11 cellular contexts compared by ENCODE assay signal in genomic region chr7:47496064-47496665, GRCh38.
A peak's percentile ranks its signal among the peaks of the same experiment; 100 is the strongest.
DNase-seq lines count a peak whose midpoint lies in the region; ATAC-seq and TF ChIP-seq lines count a peak whose summit lies in the region.
"Had no signal": no experiment of that assay in that cellular context is flagged by ENCODE, and none has a peak within 500 bp of the region (broad histone marks: within the 10 kb centered on the region; RNA-seq: fewer than 3 reads in every experiment).

No MANE protein-coding gene starts in this region.

- H3K9me3 ChIP-seq in neuronal stem cell (replicated peaks in 1 of 2; ENCODE audit: control insufficient read depth in 2 of 2, insufficient read depth in 1 of 2, low read depth in 1 of 2, low read length in 2 of 2) (no peaks in the 10 kb centered on the region), H9 (ENCODE audit: control insufficient read depth, low read depth, low read length) (no peaks in the 10 kb centered on the region)

- H3T11ph ChIP-seq in H9 (ENCODE audit: low read length): no peak overlapping the region

- no peak overlapping the region; the same call in 2 of the 3 replicates for H3K4me3 Mint-ChIP-seq in GM23338
- peak overlapping the region in 1 of 5 experiments; percentile 66 for H3K4me3 Mint-ChIP-seq in brain
- no peak overlapping the region; a peak in 1 of 5 replicates for H3K4me3 Mint-ChIP-seq in H9
- H3K4me3 Mint-ChIP-seq: activated T-cell treated with anti-CD3 and anti-CD28 coated beads, Interleukin-2, amount 50 U/mL, for 4 hours; CD4-positive, CD25-positive, alpha-beta regulatory T cell had no signal

- no peak overlapping the region for H4K5ac ChIP-seq in H9 (ENCODE audit: insufficient read length, low read depth, low read length)

- no peaks in the 10 kb centered on the region; the same call in 1 of the 2 replicates for H4K20me1 ChIP-seq in GM23338 (replicated peaks; ENCODE audit: insufficient read depth)
- H4K20me1 ChIP-seq in H9 (ENCODE audit: control insufficient read depth, insufficient read depth, insufficient read length): no peaks in the 10 kb centered on the region

- no peaks in the 10 kb centered on the region for H3K36me3 ChIP-seq in GM23338 (ENCODE audit: insufficient read depth)
- no peaks in the 10 kb centered on the region for H3K36me3 ChIP-seq in neuronal stem cell (replicated peaks in 1 of 2; ENCODE audit: control insufficient read depth in 2 of 2, insufficient read depth in 2 of 2, low read length in 2 of 2)

- H3K18ac ChIP-seq in neuronal stem cell (ENCODE audit: low read length) (peak overlapping the region; percentile 88), H9 (ENCODE audit: insufficient read length, low read depth, low read length) (no peak overlapping the region)

- WGBS in neuronal stem cell (ENCODE audit: extremely low coverage in 2 of 2, insufficient read length in 2 of 2, insufficient replicate concordance in 1 of 2), 2 donors: no CpG with 5 or more reads among the region's 11 CpGs
- no CpG with 5 or more reads among the region's 11 CpGs for WGBS in H9 (ENCODE audit: extremely low coverage, insufficient read length, low lambda C conversion rate)

- H3K4ac ChIP-seq in neuronal stem cell (ENCODE audit: low read length): peak overlapping the region; percentile 53
- H3K4ac ChIP-seq in H9 (ENCODE audit: low read depth, low read length): no peak overlapping the region

- H3K79me2 ChIP-seq in GM23338 (replicated peaks; ENCODE audit: insufficient read depth): peaks cover 26% of the 10 kb centered on the region
- H3K79me2 ChIP-seq in H9 (ENCODE audit: insufficient read depth, low read length): no peaks in the 10 kb centered on the region

- H3K23ac ChIP-seq in neuronal stem cell (ENCODE audit: low read depth, low read length, poor library complexity) (no peak overlapping the region), H9 (ENCODE audit: insufficient read length, low read depth, low read length) (no peak overlapping the region)

- H3K14ac ChIP-seq in neuronal stem cell (ENCODE audit: low read length): peak overlapping the region; percentile 41
- no peak overlapping the region for H3K14ac ChIP-seq in H9 (ENCODE audit: insufficient read depth, low read length)

- H2BK15ac ChIP-seq in neuronal stem cell (ENCODE audit: low read length) (peak overlapping the region; percentile 32), H9 (ENCODE audit: low read depth, low read length) (no peak overlapping the region)

- H2BK20ac ChIP-seq in H9 (ENCODE audit: low read depth, low read length, poor library complexity, severe bottlenecking): no peak overlapping the region

- peaks cover 62% of the 10 kb centered on the region for H3K4me1 Mint-ChIP-seq in GM23338
- peaks cover 94% of the 10 kb centered on the region for H3K4me1 Mint-ChIP-seq in brain
- H3K4me1 Mint-ChIP-seq in H9: peaks cover 25 to 44% of the 10 kb centered on the region in 2 experiments

- TF ChIP-seq CTCF in GM23338 (conservative IDR thresholded peaks at IDR 0.05; ENCODE audit: low read depth in 2 of 2): no peak
- no peak for TF ChIP-seq CTCF in brain (conservative IDR thresholded peaks at IDR 0.05)
- no peak for TF ChIP-seq CTCF in H9 (conservative IDR thresholded peaks at IDR 0.05)

- H3K36me3 Mint-ChIP-seq in GM23338 (ENCODE audit: low read depth) (peaks cover 4% of the 10 kb centered on the region), brain (no peaks in the 10 kb centered on the region), H9 (ENCODE audit: insufficient read depth in 1 of 3, low read depth in 3 of 3) (no peaks in the 10 kb centered on the region; a peak in 2 of 7 replicates)
- H3K36me3 Mint-ChIP-seq: CD4-positive, CD25-positive, alpha-beta regulatory T cell had no signal

- H3K27me3 Mint-ChIP-seq in GM23338 (ENCODE audit: insufficient read depth, low read depth, poor library complexity) (peaks cover 16% of the 10 kb centered on the region), brain (no peaks in the 10 kb centered on the region), H9 (ENCODE audit: low read depth) (peaks cover 38% of the 10 kb centered on the region)

- H3K27ac Mint-ChIP-seq in GM23338 (peak overlapping the region; percentile 9), brain (peak overlapping the region in 4 of 5 experiments; percentile 11 to 80 (median 74)), H9 (peak overlapping the region in 1 of 3 experiments; percentile 74; a peak in 2 of 7 replicates)
- H3K27ac Mint-ChIP-seq: CD4-positive, CD25-positive, alpha-beta regulatory T cell had no signal

- ATAC-seq in GM23338 (no peak), GM19463 (IDR thresholded peaks at IDR 0.05; ENCODE audit: unreplicated experiment) (no peak)
- ATAC-seq: activated T-cell treated with anti-CD3 and anti-CD28 coated beads, Interleukin-2, amount 50 U/mL, for 4 hours had no signal

- peak overlapping the region; percentile 15 for H2BK5ac ChIP-seq in neuronal stem cell (ENCODE audit: low read length)
- no peak overlapping the region for H2BK5ac ChIP-seq in H9 (ENCODE audit: insufficient read length, low read length)

- H3K23me2 ChIP-seq in H9 (ENCODE audit: insufficient read length, low read depth, low read length, poor library complexity, severe bottlenecking): no peaks in the 10 kb centered on the region

- no peak overlapping the region for H4K91ac ChIP-seq in neuronal stem cell (ENCODE audit: low read depth, low read length, poor library complexity)
- H4K91ac ChIP-seq in H9 (ENCODE audit: insufficient read length, low read depth, low read length): no peak overlapping the region

- peaks cover 26% of the 10 kb centered on the region for H3K4me1 ChIP-seq in GM23338 (ENCODE audit: insufficient read depth)
- peaks cover 17 to 57% of the 10 kb centered on the region in 2 donors for H3K4me1 ChIP-seq in neuronal stem cell (ENCODE audit: control insufficient read depth in 2 of 2, insufficient read depth in 1 of 2, low read depth in 1 of 2, low read length in 2 of 2)
- H3K4me1 ChIP-seq in H9 (ENCODE audit: insufficient read depth, low read length): no peaks in the 10 kb centered on the region; the same call in 1 of the 2 replicates

- no peaks in the 10 kb centered on the region for H3K27me3 ChIP-seq in GM23338 (ENCODE audit: insufficient read depth)
- H3K27me3 ChIP-seq in neuronal stem cell (ENCODE audit: control insufficient read depth in 3 of 3, insufficient read depth in 3 of 3, low read depth in 1 of 3, low read length in 3 of 3): no peaks in the 10 kb centered on the region
- no peaks in the 10 kb centered on the region for H3K27me3 ChIP-seq in H9 (ENCODE audit: insufficient read depth, low read length)

- H2AK5ac ChIP-seq in neuronal stem cell (ENCODE audit: low read depth, low read length): peak overlapping the region; percentile 91
- H2AK5ac ChIP-seq in H9 (ENCODE audit: insufficient read length, low read length): no peak overlapping the region

- H3K9me2 ChIP-seq in GM23338 (ENCODE audit: insufficient read depth): no peaks in the 10 kb centered on the region

- no peak overlapping the region for H2BK120ac ChIP-seq in neuronal stem cell (ENCODE audit: low read depth, low read length)
- no peak overlapping the region for H2BK120ac ChIP-seq in H9 (ENCODE audit: low read depth, low read length, poor library complexity, severe bottlenecking)

- H3K4me3 ChIP-seq in GM23338 (no peak overlapping the region), neuronal stem cell (ENCODE audit: low read length in 2 of 2) (peak overlapping the region in 1 of 2 donors; percentile 4)
- H3K4me3 ChIP-seq: dorsolateral prefrontal cortex had no signal

- H2AFZ ChIP-seq in GM23338: no peak overlapping the region
- H2AFZ ChIP-seq in neuronal stem cell (ENCODE audit: low read length): no peak overlapping the region
- no peak overlapping the region for H2AFZ ChIP-seq in H9 (ENCODE audit: low read length)

- peaks cover 8% of the 10 kb centered on the region for H3K79me1 ChIP-seq in neuronal stem cell (ENCODE audit: low read depth, low read length)
- no peaks in the 10 kb centered on the region for H3K79me1 ChIP-seq in H9 (ENCODE audit: insufficient read depth, low read depth, low read length, poor library complexity, severe bottlenecking)

- no peaks in the 10 kb centered on the region for H3F3A ChIP-seq in GM23338 (replicated peaks; ENCODE audit: low read depth)

- peak overlapping the region; percentile 82 for H2BK12ac ChIP-seq in neuronal stem cell (ENCODE audit: low read length)
- no peak overlapping the region for H2BK12ac ChIP-seq in H9 (ENCODE audit: insufficient read length, low read depth, low read length)

- DNase-seq in GM23338 (ENCODE audit: low spot score) (no peak), NCI-H2081 (lab: John Stamatoyannopoulos, UW) (peak; percentile 34 to 69), neuronal stem cell (ENCODE audit: low spot score) (no peak), H9 (no peak)
- DNase-seq in stimulated activated CD4-positive, alpha-beta T cell treated with anti-CD3 and anti-CD28 coated beads, Interleukin-4, amount 100 ng/mL, for 24 hours: no peak
- DNase-seq: activated T-cell treated with anti-CD3 and anti-CD28 coated beads, Interleukin-2, amount 50 U/mL, for 4 hours; CD4-positive, CD25-positive, alpha-beta regulatory T cell; dorsolateral prefrontal cortex; NCI-H1694 treated with DMSO at 0.1 percent for 48 hours had no signal

- peak overlapping the region; percentile 78 for H3K9ac ChIP-seq in neuronal stem cell (ENCODE audit: low read depth, low read length, poor library complexity)
- no peak overlapping the region for H3K9ac ChIP-seq in H9 (ENCODE audit: extremely low read depth, insufficient read length, low read length)

- no peak overlapping the region for H3K4me2 ChIP-seq in GM23338
- no peak overlapping the region for H3K4me2 ChIP-seq in neuronal stem cell (ENCODE audit: insufficient read depth, low read length, poor library complexity, severe bottlenecking)
- no peak overlapping the region for H3K4me2 ChIP-seq in H9 (ENCODE audit: insufficient read depth, insufficient read length, low read length)

- H3K27ac ChIP-seq in GM23338 (ENCODE audit: low read depth) (no peak overlapping the region), neuronal stem cell (replicated peaks; ENCODE audit: low read length) (no peak overlapping the region), H9 (ENCODE audit: insufficient read length, low read depth, low read length) (no peak overlapping the region)

- H4K8ac ChIP-seq in neuronal stem cell (ENCODE audit: low read depth, low read length) (no peak overlapping the region), H9 (replicated peaks; ENCODE audit: insufficient read length, low read depth, low read length) (no peak overlapping the region)

- H3K9me3 Mint-ChIP-seq in GM23338 (no peaks in the 10 kb centered on the region), brain (no peaks in the 10 kb centered on the region), H9 (peaks cover 0 to 3% of the 10 kb centered on the region in 2 experiments; a peak in 1 of 5 replicates)
- H3K9me3 Mint-ChIP-seq: activated T-cell treated with anti-CD3 and anti-CD28 coated beads, Interleukin-2, amount 50 U/mL, for 4 hours had no signal

- H3K56ac ChIP-seq in H9 (ENCODE audit: insufficient read length, low read depth, low read length): no peak overlapping the region

TF ChIP-seq in GM23338, 12 proteins besides CTCF, POLR2A, EP300 and RAD21:
- no peak for TF ChIP-seq CREB1 (CRISPR knock-in tag; IDR thresholded peaks at IDR 0.05; ENCODE audit: low read depth)

Comparison
In these comparisons a context has a peak if more than half of its experiments do, and no peak if none do; other contexts are left out.
1. DNase-seq: peak in NCI-H2081 (2 of 2); none in GM23338 (single experiment), neuronal stem cell (single experiment), H9 (single experiment) and stimulated activated CD4-positive, alpha-beta T cell treated with anti-CD3 and anti-CD28 coated beads, Interleukin-4, amount 100 ng/mL, for 24 hours (single experiment).